ENCODE assay signal across 8 cellular contexts in genomic region chr14:70665448-70666363, GRCh38. TPM values are rescaled to one million over a fixed set of nuclear protein-coding genes. Genes with fewer than 3 reads are reported as not detected.
DNase-seq lines count a peak whose midpoint lies in the region; ATAC-seq and TF ChIP-seq lines count a peak whose summit lies in the region.

No MANE protein-coding gene starts in this region.

- no peaks in the 10 kb centered on the region for H3K27me3 ChIP-seq in CD4-positive, alpha-beta T cell (ENCODE audit: control insufficient read depth, insufficient read depth, low read length)

- CTCF ChIA-PET in CD4-positive, alpha-beta T cell (lab: Charles Lee), result no interaction called here

- peak overlapping the region; percentile 60 for H3K4me3 Mint-ChIP-seq in CD4-positive, alpha-beta T cell

- no peaks in the 10 kb centered on the region for H3K9me3 ChIP-seq in CD4-positive, alpha-beta T cell (ENCODE audit: control insufficient read depth, low read length)

- intact Hi-C loops in CD4-positive, alpha-beta T cell (cut with DNase I, micrococcal nuclease), result loop anchor here in 1 of 2 experiments (5.0 kb wide), 1 partner anchor 37 kb away; no protein-coding TSS in a partner anchor

- H3K36me3 Mint-ChIP-seq in CD4-positive, alpha-beta T cell (ENCODE audit: low read depth), result peaks cover 62% of the 10 kb centered on the region

- DNase-seq in CD4-positive, alpha-beta T cell, result no peak
- DNase-seq in NCI-H774 (lab: John Stamatoyannopoulos, UW) (peak; percentile 11), germinal center (ENCODE audit: low spot score) (peak; percentile 68), medulla oblongata (ENCODE audit: extremely low spot score) (no peak), NCI-H187 treated with DMSO at 0.1 percent for 48 hours (lab: John Stamatoyannopoulos, UW) (no peak), epidermal melanocyte (ENCODE audit: insufficient read length, low spot score) (no peak)

- H3K27ac ChIP-seq in CD4-positive, alpha-beta T cell (ENCODE audit: low read depth, low read length), result peak overlapping the region; percentile 6

- ATAC-seq in CD4-positive, alpha-beta T cell (ENCODE audit: poor library complexity), result no peak
- ATAC-seq in GM19035 (IDR thresholded peaks at IDR 0.05; ENCODE audit: unreplicated experiment) (peak; percentile 55), HG03108 (IDR thresholded peaks at IDR 0.05; ENCODE audit: unreplicated experiment) (peak; percentile 32)

- POLR2A ChIA-PET in CD4-positive, alpha-beta T cell (lab: Charles Lee), result interaction anchor here (1.1 to 2.1 kb wide), 3 partner anchors 8 to 25 kb away, joined by 3 to 7 read pairs (median 4); no protein-coding TSS in a partner anchor

- H3K4me1 Mint-ChIP-seq in CD4-positive, alpha-beta T cell (ENCODE audit: low read depth), result peaks cover 63% of the 10 kb centered on the region

- H3K27me3 Mint-ChIP-seq in CD4-positive, alpha-beta T cell, result no peaks in the 10 kb centered on the region

- no peaks in the 10 kb centered on the region for H3K9me3 Mint-ChIP-seq in CD4-positive, alpha-beta T cell

- H3K27ac Mint-ChIP-seq in CD4-positive, alpha-beta T cell, result peak overlapping the region; percentile 88

- no peak for TF ChIP-seq CTCF in CD4-positive, alpha-beta T cell (IDR thresholded peaks at IDR 0.05)

RNA-seq across cellular contexts. Expression of gene TTC9, which starts 24.0 kb away (rescaled TPM):
- total RNA-seq in CD4-positive, alpha-beta T cell, result 1 to 10 TPM; 6.8 to 7.0 TPM

Comparison
In these comparisons a context has a peak if more than half of its experiments do, and no peak if none do; other contexts are left out.
1. DNase-seq: peak in NCI-H774 (single experiment) and germinal center (single experiment); none in CD4-positive, alpha-beta T cell (0 of 10), medulla oblongata (single experiment), NCI-H187 treated with DMSO at 0.1 percent for 48 hours (single experiment) and epidermal melanocyte (single experiment).